Comparison of ENCODE assay signal across 10 cellular contexts in the genomic region with DNA sequence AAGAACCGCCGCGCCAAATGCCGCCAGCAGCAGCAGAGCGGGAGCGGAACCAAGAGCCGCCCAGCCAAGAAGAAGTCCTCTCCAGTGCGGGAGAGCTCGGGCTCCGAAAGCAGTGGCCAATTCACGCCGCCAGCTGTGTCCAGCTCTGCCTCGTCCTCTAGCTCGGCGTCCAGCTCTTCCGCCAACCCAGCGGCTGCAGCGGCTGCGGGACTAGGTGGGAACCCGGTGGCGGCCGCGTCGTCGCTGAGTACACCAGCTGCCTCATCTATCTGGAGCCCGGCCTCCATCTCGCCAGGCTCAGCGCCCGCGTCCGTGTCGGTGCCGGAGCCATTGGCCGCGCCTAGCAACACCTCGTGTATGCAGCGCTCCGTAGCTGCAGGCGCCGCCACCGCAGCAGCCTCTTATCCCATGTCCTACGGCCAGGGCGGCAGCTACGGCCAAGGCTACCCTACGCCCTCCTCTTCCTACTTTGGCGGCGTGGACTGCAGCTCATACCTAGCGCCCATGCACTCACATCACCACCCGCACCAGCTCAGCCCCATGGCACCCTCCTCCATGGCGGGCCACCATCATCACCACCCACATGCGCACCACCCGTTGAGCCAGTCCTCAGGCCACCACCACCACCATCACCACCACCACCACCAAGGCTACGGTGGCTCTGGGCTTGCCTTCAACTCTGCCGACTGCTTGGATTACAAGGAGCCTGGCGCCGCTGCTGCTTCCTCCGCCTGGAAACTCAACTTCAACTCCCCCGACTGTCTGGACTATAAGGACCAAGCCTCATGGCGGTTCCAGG. TPM values are rescaled to one million over a fixed set of nuclear protein-coding genes. Genes with fewer than 3 reads are reported as not detected.
DNase-seq lines count a peak whose midpoint lies in the region; ATAC-seq, FAIRE-seq and TF ChIP-seq lines count a peak whose summit lies in the region.
"Had no signal": no experiment of that assay in that cellular context is flagged by ENCODE, and none has a peak within 500 bp of the region (broad histone marks: within the 10 kb centered on the region; RNA-seq: fewer than 3 reads in every experiment).

No MANE protein-coding gene starts in this region.

- intact Hi-C loops in activated CD8-positive, alpha-beta T cell treated with anti-CD3 and anti-CD28 coated beads for 36 hours (cut with micrococcal nuclease), result no loop called here

- H3K9me3 ChIP-seq in iPS-20b (ENCODE audit: insufficient read depth, low read depth, low read length), result peaks cover 19% of the 10 kb centered on the region
- no peaks in the 10 kb centered on the region for H3K9me3 ChIP-seq in smooth muscle cell (replicated peaks; ENCODE audit: low read depth)
- H3K9me3 ChIP-seq: heart right ventricle had no signal

- peaks cover 9% of the 10 kb centered on the region for H4K20me1 ChIP-seq in smooth muscle cell (ENCODE audit: low read depth)

- peaks cover 1% of the 10 kb centered on the region for H3K9me3 Mint-ChIP-seq in activated CD8-positive, alpha-beta T cell treated with anti-CD3 and anti-CD28 coated beads for 36 hours

- no peak for TF ChIP-seq CTCF in activated CD8-positive, alpha-beta T cell treated with anti-CD3 and anti-CD28 coated beads for 36 hours (IDR thresholded peaks at IDR 0.05)
- TF ChIP-seq CTCF in smooth muscle cell (IDR thresholded peaks at IDR 0.05; ENCODE audit: borderline replicate concordance, insufficient read depth, poor library complexity, severe bottlenecking), result no peak

- no peaks in the 10 kb centered on the region for H3K79me2 ChIP-seq in smooth muscle cell (ENCODE audit: low read depth)

- H3K4me3 ChIP-seq in iPS-20b (ENCODE audit: low read length) (peak overlapping the region; percentile 62; the same call in 1 of the 2 replicates), smooth muscle cell (no peak overlapping the region)
- H3K4me3 ChIP-seq: SK-N-MC had no signal

- no peak for FAIRE-seq in GM19239 (lab: Jason Lieb, UNC)
- FAIRE-seq in H54 (lab: Jason Lieb, UNC), result no peak

- H3K36me3 Mint-ChIP-seq in activated CD8-positive, alpha-beta T cell treated with anti-CD3 and anti-CD28 coated beads for 36 hours (ENCODE audit: low read depth), result no peaks in the 10 kb centered on the region

- CTCF ChIA-PET in activated CD8-positive, alpha-beta T cell treated with anti-CD3 and anti-CD28 coated beads for 36 hours (lab: Charles Lee), result no interaction called here

- 4% methylated on average over 57 of the region's 59 CpGs for WGBS in smooth muscle cell (ENCODE audit: low lambda C conversion rate)

- H3K4me1 ChIP-seq in iPS-20b (ENCODE audit: insufficient read depth, low read length) (peaks cover 24% of the 10 kb centered on the region), smooth muscle cell (ENCODE audit: low read depth) (peaks cover 52% of the 10 kb centered on the region)

- H3K27ac Mint-ChIP-seq in activated CD8-positive, alpha-beta T cell treated with anti-CD3 and anti-CD28 coated beads for 36 hours, result no peak overlapping the region

- DNase-seq in GM19239 (ENCODE audit: insufficient read length, low spot score) (peak; percentile 8), smooth muscle cell (lab: John Stamatoyannopoulos, UW; ENCODE audit: unreplicated experiment) (no peak), NCI-H446 (lab: John Stamatoyannopoulos, UW) (no peak), H54 (ENCODE audit: insufficient read length, low spot score) (no peak), germinal center (ENCODE audit: low spot score) (no peak)
- peak; percentile 30 for DNase-seq in activated CD8-positive, alpha-beta T cell treated with anti-CD3 and anti-CD28 coated beads for 36 hours
- DNase-seq: amniotic stem cell, heart right ventricle had no signal

- peak overlapping the region; percentile 24 for H3K4me3 Mint-ChIP-seq in activated CD8-positive, alpha-beta T cell treated with anti-CD3 and anti-CD28 coated beads for 36 hours

- peak overlapping the region; percentile 75 for H3K4me2 ChIP-seq in smooth muscle cell

- peaks cover 82% of the 10 kb centered on the region for H3K27me3 Mint-ChIP-seq in activated CD8-positive, alpha-beta T cell treated with anti-CD3 and anti-CD28 coated beads for 36 hours

- H3K27ac ChIP-seq in iPS-20b (ENCODE audit: low read length) (no peak overlapping the region), smooth muscle cell (ENCODE audit: low read depth) (no peak overlapping the region)
- H3K27ac ChIP-seq: heart right ventricle, SK-N-MC had no signal

- H3K36me3 ChIP-seq in iPS-20b (ENCODE audit: insufficient read depth, low read depth, low read length) (no peaks in the 10 kb centered on the region), smooth muscle cell (ENCODE audit: low read depth) (no peaks in the 10 kb centered on the region)
- H3K36me3 ChIP-seq: heart right ventricle had no signal

- no peaks in the 10 kb centered on the region for H3F3A ChIP-seq in smooth muscle cell (ENCODE audit: low read depth)

- H2AFZ ChIP-seq in smooth muscle cell (ENCODE audit: low read depth), result no peak overlapping the region

- peaks cover 57% of the 10 kb centered on the region for H3K4me1 Mint-ChIP-seq in activated CD8-positive, alpha-beta T cell treated with anti-CD3 and anti-CD28 coated beads for 36 hours (ENCODE audit: low read depth)

- H3K9ac ChIP-seq in iPS-20b (ENCODE audit: low read depth, low read length) (no peak overlapping the region), smooth muscle cell (ENCODE audit: low read depth) (no peak overlapping the region)

- no peak for TF ChIP-seq POLR2A in H54 (IDR thresholded peaks at IDR 0.05; ENCODE audit: low read depth, low read length)

- POLR2A ChIA-PET in activated CD8-positive, alpha-beta T cell treated with anti-CD3 and anti-CD28 coated beads for 36 hours (lab: Charles Lee), result interaction anchor here (0.6 kb wide), 1 partner anchor 538 kb away, joined by 3 read pairs; no protein-coding TSS in a partner anchor

- ATAC-seq in activated CD8-positive, alpha-beta T cell treated with anti-CD3 and anti-CD28 coated beads for 36 hours, result no peak

- H3K27me3 ChIP-seq in iPS-20b (ENCODE audit: insufficient read depth, low read length), result peaks cover 100% of the 10 kb centered on the region
- peaks cover 100% of the 10 kb centered on the region for H3K27me3 ChIP-seq in smooth muscle cell (ENCODE audit: low read depth)

RNA-seq across cellular contexts. Expression of a gene that starts 5.1 kb away (rescaled TPM):
- total RNA-seq in activated CD8-positive, alpha-beta T cell treated with anti-CD3 and anti-CD28 coated beads for 36 hours, result not detected
- total RNA-seq in smooth muscle cell, result not detected in 2 replicates
- polyA plus RNA-seq in smooth muscle cell, result 0.35 TPM in 1 of 2 replicates, not detected in the other
- total RNA-seq: heart right ventricle had no signal
- polyA plus RNA-seq: heart right ventricle had no signal

Comparison
In these comparisons a context has a peak if more than half of its experiments do, and no peak if none do; other contexts are left out.
1. DNase-seq: peak in GM19239 (single experiment) and activated CD8-positive, alpha-beta T cell treated with anti-CD3 and anti-CD28 coated beads for 36 hours (single experiment); none in smooth muscle cell (single experiment), NCI-H446 (0 of 2), H54 (single experiment) and germinal center (single experiment).